ENCODE assay signal across 8 cellular contexts in the genomic region with DNA sequence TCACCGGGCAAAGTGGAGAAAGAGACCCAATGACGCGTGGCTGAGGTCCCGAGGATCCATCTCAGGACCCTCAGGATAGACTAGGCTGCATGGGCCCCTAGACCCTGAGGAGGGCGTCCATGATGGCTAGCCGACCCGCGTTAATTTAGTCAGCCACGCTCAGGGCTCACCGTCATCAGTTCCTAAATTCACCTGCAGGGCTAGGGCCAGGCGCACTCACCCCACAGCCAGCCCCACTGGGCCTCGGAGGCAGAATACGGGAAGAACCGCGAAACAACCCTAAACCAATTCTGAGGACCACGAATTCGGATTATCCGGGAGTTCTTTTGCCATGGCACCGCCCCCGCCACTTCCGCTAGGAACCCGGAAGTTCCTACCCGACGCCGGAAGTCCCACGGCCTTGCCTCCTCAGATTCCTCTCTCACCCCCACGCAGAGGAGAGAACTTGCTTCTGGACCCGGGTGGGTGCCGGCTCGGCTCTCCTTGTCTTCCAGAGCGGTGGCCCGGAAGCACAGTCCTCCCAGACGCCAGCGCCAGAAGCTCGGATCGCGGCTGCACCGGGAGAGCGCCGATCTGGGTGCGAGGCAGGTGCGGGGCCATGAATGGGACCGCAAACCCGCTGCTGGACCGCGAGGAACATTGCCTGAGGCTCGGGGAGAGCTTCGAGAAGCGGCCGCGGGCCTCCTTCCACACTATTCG. TPM values are rescaled to one million over a fixed set of nuclear protein-coding genes. Genes with fewer than 3 reads are reported as not detected.
DNase-seq lines count a peak whose midpoint lies in the region; ATAC-seq and TF ChIP-seq lines count a peak whose summit lies in the region.

A gene (plus strand): TSS at position 417 of the 699 bp plus-strand sequence. CDS start 182 bp downstream, at position 599.
A gene with protein sequence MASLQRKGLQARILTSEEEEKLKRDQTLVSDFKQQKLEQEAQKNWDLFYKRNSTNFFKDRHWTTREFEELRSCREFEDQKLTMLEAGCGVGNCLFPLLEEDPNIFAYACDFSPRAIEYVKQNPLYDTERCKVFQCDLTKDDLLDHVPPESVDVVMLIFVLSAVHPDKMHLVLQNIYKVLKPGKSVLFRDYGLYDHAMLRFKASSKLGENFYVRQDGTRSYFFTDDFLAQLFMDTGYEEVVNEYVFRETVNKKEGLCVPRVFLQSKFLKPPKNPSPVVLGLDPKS (minus strand): TSS at position 363 of the 699 bp plus-strand sequence. CDS start 1,033 bp downstream, outside the sequence.

- H3K4me3 ChIP-seq in endocrine pancreas (ENCODE audit: control insufficient read depth, insufficient read depth, low read length), result peak within 1 kb of the TSS; percentile 90

- no peak for TF ChIP-seq CTCF in C4-2B (conservative IDR thresholded peaks at IDR 0.05)

- H3K9ac ChIP-seq in endocrine pancreas (ENCODE audit: control insufficient read depth, insufficient read depth, low read length), result peak within 1 kb of the TSS; percentile 65

- DNase-seq in NOMO-1 treated with DMSO at 0.1 percent for 48 hours (lab: John Stamatoyannopoulos, UW; ENCODE audit: unreplicated experiment), result peak; percentile 73
- DNase-seq in activated CD8-positive, alpha-beta memory T cell treated with anti-CD3 and anti-CD28 coated beads for 4 hours (ENCODE audit: low read depth in 2 of 2), result peak; percentile 67 to 77
- peak; percentile 95 for DNase-seq in mesenteric fat pad (ENCODE audit: low spot score)
- DNase-seq in stimulated activated CD8-positive, alpha-beta memory T cell treated with anti-CD3 and anti-CD28 coated beads, Interleukin-15, amount 100 ng/mL, for 24 hours (ENCODE audit: low read depth), result peak; percentile 70

- H3K4me1 ChIP-seq in endocrine pancreas (ENCODE audit: control insufficient read depth, insufficient read depth, low read length), result no peaks in the 10 kb centered on the region

- peak within 1 kb of the TSS; percentile 82 for H3K27ac ChIP-seq in C4-2B

- ATAC-seq in GM19395 (IDR thresholded peaks at IDR 0.05; ENCODE audit: unreplicated experiment), result peak; percentile 94
- peak; percentile 86 for ATAC-seq in HG03571 (IDR thresholded peaks at IDR 0.05; ENCODE audit: unreplicated experiment)

- peaks cover 2% of the 10 kb centered on the region for H3K36me3 ChIP-seq in endocrine pancreas (ENCODE audit: control insufficient read depth, insufficient read depth, low read length)

- no peaks in the 10 kb centered on the region for H3K9me3 ChIP-seq in endocrine pancreas (ENCODE audit: control insufficient read depth, low read length)

- H3K27me3 ChIP-seq in endocrine pancreas (ENCODE audit: control insufficient read depth, insufficient read depth, low read length), result no peaks in the 10 kb centered on the region

RNA-seq across cellular contexts. Expression of the first gene that starts in this region (rescaled TPM):
- 18.9 TPM for total RNA-seq in mesenteric fat pad

RNA-seq across cellular contexts. Expression of the second gene that starts in this region (rescaled TPM):
- 12.1 TPM for total RNA-seq in mesenteric fat pad

Comparison
In these comparisons a context has a peak if more than half of its experiments do, and no peak if none do; other contexts are left out.
1. Peak in every context shown above with its lines: DNase-seq, ATAC-seq, H3K4me3 ChIP-seq and H3K27ac ChIP-seq.